In the genomic region with DNA sequence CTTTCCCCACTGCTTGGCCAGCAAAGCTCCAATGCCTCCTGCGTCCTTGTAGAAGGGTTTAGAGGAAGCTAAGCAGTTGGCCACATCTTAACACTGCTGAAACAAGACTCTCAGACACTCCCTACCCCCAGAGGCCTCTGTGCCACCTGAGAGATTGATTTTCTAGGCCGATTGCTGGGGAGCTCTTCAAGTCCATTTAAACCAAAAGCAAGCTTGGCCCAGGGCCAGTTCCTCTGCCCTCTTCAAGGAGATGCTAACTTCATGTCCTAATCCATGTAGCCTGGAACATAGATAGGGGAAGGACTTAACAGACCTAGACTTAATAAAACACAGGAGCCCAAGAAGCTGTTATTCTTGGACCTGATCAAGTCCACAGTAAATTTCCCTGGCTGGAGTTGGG, we compare ENCODE assay signal across 1 cellular context.
TF ChIP-seq lines count a peak whose summit lies in the region.

No MANE protein-coding gene starts in this region.

TF ChIP-seq in HepG2, 621 proteins besides CTCF, POLR2A, EP300 and RAD21:
- TF ChIP-seq ZNF484 (CRISPR knock-in tag; IDR thresholded peaks at IDR 0.05; ENCODE audit: borderline replicate concordance, low read depth): no peak
- TF ChIP-seq ZNF615 (CRISPR knock-in tag; IDR thresholded peaks at IDR 0.05; ENCODE audit: borderline replicate concordance): no peak
- no peak for TF ChIP-seq MED13 (CRISPR knock-in tag; IDR thresholded peaks at IDR 0.05)
- TF ChIP-seq MBNL3 (CRISPR knock-in tag; conservative IDR thresholded peaks at IDR 0.05): no peak
- TF ChIP-seq, protein P1, sequence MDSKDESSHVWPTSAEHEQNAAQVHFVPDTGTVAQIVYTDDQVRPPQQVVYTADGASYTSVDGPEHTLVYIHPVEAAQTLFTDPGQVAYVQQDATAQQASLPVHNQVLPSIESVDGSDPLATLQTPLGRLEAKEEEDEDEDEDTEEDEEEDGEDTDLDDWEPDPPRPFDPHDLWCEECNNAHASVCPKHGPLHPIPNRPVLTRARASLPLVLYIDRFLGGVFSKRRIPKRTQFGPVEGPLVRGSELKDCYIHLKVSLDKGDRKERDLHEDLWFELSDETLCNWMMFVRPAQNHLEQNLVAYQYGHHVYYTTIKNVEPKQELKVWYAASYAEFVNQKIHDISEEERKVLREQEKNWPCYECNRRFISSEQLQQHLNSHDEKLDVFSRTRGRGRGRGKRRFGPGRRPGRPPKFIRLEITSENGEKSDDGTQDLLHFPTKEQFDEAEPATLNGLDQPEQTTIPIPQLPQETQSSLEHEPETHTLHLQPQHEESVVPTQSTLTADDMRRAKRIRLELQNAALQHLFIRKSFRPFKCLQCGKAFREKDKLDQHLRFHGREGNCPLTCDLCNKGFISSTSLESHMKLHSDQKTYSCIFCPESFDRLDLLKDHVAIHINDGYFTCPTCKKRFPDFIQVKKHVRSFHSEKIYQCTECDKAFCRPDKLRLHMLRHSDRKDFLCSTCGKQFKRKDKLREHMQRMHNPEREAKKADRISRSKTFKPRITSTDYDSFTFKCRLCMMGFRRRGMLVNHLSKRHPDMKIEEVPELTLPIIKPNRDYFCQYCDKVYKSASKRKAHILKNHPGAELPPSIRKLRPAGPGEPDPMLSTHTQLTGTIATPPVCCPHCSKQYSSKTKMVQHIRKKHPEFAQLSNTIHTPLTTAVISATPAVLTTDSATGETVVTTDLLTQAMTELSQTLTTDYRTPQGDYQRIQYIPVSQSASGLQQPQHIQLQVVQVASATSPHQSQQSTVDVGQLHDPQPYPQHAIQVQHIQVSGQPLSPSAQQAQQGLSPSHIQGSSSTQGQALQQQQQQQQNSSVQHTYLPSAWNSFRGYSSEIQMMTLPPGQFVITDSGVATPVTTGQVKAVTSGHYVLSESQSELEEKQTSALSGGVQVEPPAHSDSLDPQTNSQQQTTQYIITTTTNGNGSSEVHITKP (CRISPR knock-in tag; IDR thresholded peaks at IDR 0.05; ENCODE audit: low read depth): no peak
